ENCODE assay signal across 14 cellular contexts in the genomic region with DNA sequence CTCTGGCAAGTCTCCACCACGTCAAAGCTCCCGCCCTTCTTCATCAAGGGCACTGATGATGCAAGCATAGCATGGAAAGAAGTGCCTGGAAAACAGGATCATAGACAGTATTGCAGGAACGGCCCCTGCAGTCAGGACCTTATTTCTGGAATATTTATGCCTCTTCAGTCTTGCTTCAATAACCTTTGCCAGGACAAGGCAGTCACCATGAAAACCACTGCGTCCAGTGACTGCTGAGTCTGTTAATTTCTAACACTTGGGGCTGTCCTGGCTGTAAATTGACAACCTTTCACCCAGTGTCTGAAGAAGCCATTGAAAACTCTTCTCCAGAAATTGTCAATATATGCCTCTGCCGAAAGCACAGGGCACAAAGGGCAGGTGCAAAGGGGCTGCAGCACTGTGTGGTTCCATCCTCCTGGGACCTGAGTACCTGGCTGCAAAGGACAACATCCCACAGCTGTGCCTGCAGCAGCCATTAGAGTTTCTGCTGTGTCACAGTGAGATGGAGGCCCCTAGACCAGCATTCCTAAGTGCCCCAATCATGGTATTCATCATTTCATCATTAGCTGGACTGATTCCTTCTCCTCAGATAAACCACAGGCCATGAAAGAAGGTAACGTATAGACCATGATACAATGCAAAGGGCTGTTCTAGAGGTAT.
DNase-seq lines count a peak whose midpoint lies in the region; TF ChIP-seq lines count a peak whose summit lies in the region.
"Had no signal": no experiment of that assay in that cellular context is flagged by ENCODE, and none has a peak within 500 bp of the region (broad histone marks: within the 10 kb centered on the region; RNA-seq: fewer than 3 reads in every experiment).

No MANE protein-coding gene starts in this region.

- H3K27ac ChIP-seq in vagina = no peak overlapping the region
- no peak overlapping the region for H3K27ac ChIP-seq in ascending aorta
- H3K27ac ChIP-seq: heart right ventricle, thyroid gland had no signal

- H3K36me3 ChIP-seq in vagina (no peaks in the 10 kb centered on the region), ascending aorta (no peaks in the 10 kb centered on the region)
- H3K36me3 ChIP-seq: heart right ventricle, thyroid gland had no signal

- intact Hi-C loops in vagina (cut with DNase I) = no loop called here
- intact Hi-C loops in ascending aorta (cut with DNase I) = no loop called here
- intact Hi-C loops in posterior vena cava (cut with DNase I) = no loop called here

- no peaks in the 10 kb centered on the region for H3K9me3 ChIP-seq in vagina
- no peaks in the 10 kb centered on the region for H3K9me3 ChIP-seq in ascending aorta
- H3K9me3 ChIP-seq: heart right ventricle, thyroid gland had no signal

- H3K4me3 ChIP-seq in vagina = no peak overlapping the region
- no peak overlapping the region for H3K4me3 ChIP-seq in ascending aorta
- H3K4me3 ChIP-seq: heart right ventricle, thyroid gland had no signal

- TF ChIP-seq POLR2A in vagina (IDR thresholded peaks at IDR 0.05) = no peak

- TF ChIP-seq CTCF in AG09319 (IDR thresholded peaks at IDR 0.05; ENCODE audit: low read depth, low read length) (no peak), vagina (IDR thresholded peaks at IDR 0.05) (no peak), ascending aorta (IDR thresholded peaks at IDR 0.05) (no peak)

- DNase-seq in AG09319 (ENCODE audit: extremely low read depth, low read depth) = peak; percentile 7
- DNase-seq in EL = peak; percentile 49
- DNase-seq in RPMI7951 (ENCODE audit: low read depth) = peak; percentile 13
- peak; percentile 39 for DNase-seq in glomerular visceral epithelial cell (ENCODE audit: extremely low spot score)
- no peak for DNase-seq in vagina (ENCODE audit: extremely low spot score in 2 of 2)
- DNase-seq in ascending aorta (ENCODE audit: low spot score in 2 of 2) = no peak
- DNase-seq in stimulated activated CD4-positive, alpha-beta T cell treated with anti-CD3 and anti-CD28 coated beads, Interleukin-1b, Interleukin-23, amount 100 ng/mL, for 48 hours = no peak
- no peak for DNase-seq in posterior vena cava (ENCODE audit: low spot score)
- DNase-seq: activated B cell treated with CpG ODN at 0.5 μM for 24 hours; activated CD8-positive, alpha-beta memory T cell treated with anti-CD3 and anti-CD28 coated beads, Interleukin-2, amount 50 U/mL, for 48 hours; heart right ventricle; NCI-H446; OCI-M1; thyroid gland had no signal

- H3K27me3 ChIP-seq in vagina (no peaks in the 10 kb centered on the region), ascending aorta (no peaks in the 10 kb centered on the region)
- H3K27me3 ChIP-seq: heart right ventricle, thyroid gland had no signal

- H3K4me1 ChIP-seq in vagina (no peaks in the 10 kb centered on the region), ascending aorta (no peaks in the 10 kb centered on the region)
- H3K4me1 ChIP-seq: heart right ventricle, thyroid gland had no signal

Comparison
In these comparisons a context has a peak if more than half of its experiments do, and no peak if none do; other contexts are left out.
1. DNase-seq: peak in AG09319 (single experiment), EL (single experiment), RPMI7951 (single experiment) and glomerular visceral epithelial cell (single experiment); none in vagina (0 of 2), ascending aorta (0 of 2), stimulated activated CD4-positive, alpha-beta T cell treated with anti-CD3 and anti-CD28 coated beads, Interleukin-1b, Interleukin-23, amount 100 ng/mL, for 48 hours (single experiment) and posterior vena cava (single experiment).